8 cellular contexts compared by ENCODE assay signal in the genomic region with DNA sequence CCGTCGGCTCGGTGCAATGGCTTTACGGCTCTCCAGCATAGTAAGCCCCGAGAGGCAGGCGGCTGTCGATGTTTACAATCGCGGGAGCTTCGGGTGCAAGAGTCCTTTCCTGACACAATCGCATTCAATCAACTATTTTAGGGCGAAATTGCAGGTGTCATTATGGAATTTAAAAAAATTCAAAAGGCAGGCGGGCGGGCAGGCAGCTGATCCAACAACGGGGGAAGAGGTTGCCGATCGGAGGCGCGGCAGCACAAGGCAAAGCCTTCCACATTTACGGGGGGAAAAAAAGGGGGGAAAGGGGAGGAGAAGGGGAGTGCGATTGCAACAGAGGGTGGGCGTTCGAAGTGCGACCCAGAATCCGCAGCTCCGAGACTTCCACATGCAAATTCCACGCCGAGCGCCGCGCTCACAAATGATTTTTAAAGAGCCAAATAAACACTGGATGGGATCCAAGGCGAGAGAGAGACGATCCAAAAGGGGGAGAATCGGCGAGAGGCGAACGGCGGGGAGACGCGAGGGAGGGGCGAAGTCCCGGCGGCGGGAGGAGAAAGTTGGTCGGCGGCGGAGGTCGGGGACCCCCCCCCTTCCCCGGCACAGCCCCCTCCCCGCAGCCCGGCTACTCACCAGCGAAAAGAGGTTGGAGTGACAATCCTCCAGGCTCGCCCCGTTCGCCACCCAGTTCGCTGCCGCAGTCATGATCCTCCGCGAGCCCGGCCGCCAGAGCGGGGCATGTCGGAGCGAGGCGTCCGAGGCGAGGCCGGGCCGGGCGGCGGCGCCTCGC. TPM values are rescaled to one million over a fixed set of nuclear protein-coding genes. Genes with fewer than 3 reads are reported as not detected.
A peak's percentile ranks its signal among the peaks of the same experiment; 100 is the strongest.
DNase-seq lines count a peak whose midpoint lies in the region; ATAC-seq and TF ChIP-seq lines count a peak whose summit lies in the region.

No MANE protein-coding gene starts in this region.

- H3K9me3 Mint-ChIP-seq in activated CD4-positive, alpha-beta memory T cell treated with anti-CD3 and anti-CD28 coated beads, Interleukin-2, amount 10 ng/mL, durations not matched to agents 7 days and 5 days, result no peaks in the 10 kb centered on the region

- intact Hi-C loops in lower leg skin (cut with DNase I; ENCODE audit: low total_unique reads), result loop anchor here (10.0 kb wide), 1 partner anchor 318 kb away; no protein-coding TSS in a partner anchor

- ATAC-seq in GM18517 (IDR thresholded peaks at IDR 0.05; ENCODE audit: unreplicated experiment) (peak; percentile 30), HG03108 (IDR thresholded peaks at IDR 0.05; ENCODE audit: unreplicated experiment) (peak; percentile 30)

- no peak for TF ChIP-seq POLR2A in lower leg skin (IDR thresholded peaks at IDR 0.05)

- peaks cover 8% of the 10 kb centered on the region for H3K27me3 Mint-ChIP-seq in activated CD4-positive, alpha-beta memory T cell treated with anti-CD3 and anti-CD28 coated beads, Interleukin-2, amount 10 ng/mL, durations not matched to agents 7 days and 5 days

- peak overlapping the region; percentile 88 for H3K4me3 Mint-ChIP-seq in activated CD4-positive, alpha-beta memory T cell treated with anti-CD3 and anti-CD28 coated beads, Interleukin-2, amount 10 ng/mL, durations not matched to agents 7 days and 5 days

- DNase-seq in A172 (ENCODE audit: low spot score), result peak; percentile 31
- DNase-seq in NCI-H446 (lab: John Stamatoyannopoulos, UW), result peak; percentile 68 to 81
- peak; percentile 75 for DNase-seq in activated CD4-positive, alpha-beta memory T cell treated with anti-CD3 and anti-CD28 coated beads, Interleukin-2, amount 10 ng/mL, durations not matched to agents 7 days and 5 days
- DNase-seq in ecto neural progenitor cell (ENCODE audit: low spot score), result peak; percentile 89
- DNase-seq in lower leg skin (ENCODE audit: low spot score in 2 of 2), result peak; percentile 65 to 95
- peak; percentile 42 to 47 for DNase-seq in stimulated activated CD4-positive, alpha-beta T cell treated with anti-CD3 and anti-CD28 coated beads, Interleukin-4, amount 100 ng/mL, for 48 hours (ENCODE audit: low read depth in 2 of 2)

- 0 to 1% methylated on average over 52 to 57 of the region's 73 CpGs for WGBS in lower leg skin, 2 donors

- no peaks in the 10 kb centered on the region for H3K36me3 Mint-ChIP-seq in activated CD4-positive, alpha-beta memory T cell treated with anti-CD3 and anti-CD28 coated beads, Interleukin-2, amount 10 ng/mL, durations not matched to agents 7 days and 5 days (ENCODE audit: low read depth)

- POLR2A ChIA-PET in activated CD4-positive, alpha-beta memory T cell treated with anti-CD3 and anti-CD28 coated beads, Interleukin-2, amount 10 ng/mL, durations not matched to agents 7 days and 5 days (lab: Charles Lee), result interaction anchor here (0.6 to 2.1 kb wide), 8 partner anchors 19 to 312 kb away, joined by 3 to 10 read pairs (median 3); a partner anchor contains a TSS

- H3K4me3 ChIP-seq in lower leg skin (ENCODE audit: low read depth, poor library complexity, severe bottlenecking), result peak overlapping the region; percentile 74

- CTCF ChIA-PET in activated CD4-positive, alpha-beta memory T cell treated with anti-CD3 and anti-CD28 coated beads, Interleukin-2, amount 10 ng/mL, durations not matched to agents 7 days and 5 days (lab: Charles Lee), result interaction anchor here (0.7 to 1.4 kb wide), 14 partner anchors 14 to 1593 kb away, joined by 3 to 10 read pairs (median 3); a partner anchor contains a TSS

- peaks cover 37% of the 10 kb centered on the region for H3K4me1 Mint-ChIP-seq in activated CD4-positive, alpha-beta memory T cell treated with anti-CD3 and anti-CD28 coated beads, Interleukin-2, amount 10 ng/mL, durations not matched to agents 7 days and 5 days

- H3K27ac Mint-ChIP-seq in activated CD4-positive, alpha-beta memory T cell treated with anti-CD3 and anti-CD28 coated beads, Interleukin-2, amount 10 ng/mL, durations not matched to agents 7 days and 5 days, result peak overlapping the region; percentile 84

- no peak for TF ChIP-seq CTCF in lower leg skin (IDR thresholded peaks at IDR 0.05)

RNA-seq across cellular contexts. Expression of a gene that starts 0.9 kb away (rescaled TPM):
- total RNA-seq in A172 (2014; rRNA removed; shearing (Covaris generic)), result 33.3 and 37.8 TPM in 2 replicates
- 10 to 100 TPM; 68.3 to 71.8 TPM for total RNA-seq in activated CD4-positive, alpha-beta memory T cell treated with anti-CD3 and anti-CD28 coated beads, Interleukin-2, amount 10 ng/mL, durations not matched to agents 7 days and 5 days
- 100 to 1,000 TPM; 158 to 247 (median 166) TPM for total RNA-seq in lower leg skin

Comparison
In these comparisons a context has a peak if more than half of its experiments do, and no peak if none do; other contexts are left out.
1. Peak in every context shown above with its lines: DNase-seq, ATAC-seq and H3K4me3 ChIP-seq.
2. DNase-seq: peak in every context shown above with its lines; median percentile 89 in ecto neural progenitor cell; 80 in lower leg skin; 75 in activated CD4-positive, alpha-beta memory T cell treated with anti-CD3 and anti-CD28 coated beads, Interleukin-2, amount 10 ng/mL, durations not matched to agents 7 days and 5 days; 74 in NCI-H446; 44 in stimulated activated CD4-positive, alpha-beta T cell treated with anti-CD3 and anti-CD28 coated beads, Interleukin-4, amount 100 ng/mL, for 48 hours; 31 in A172.